24 cellular contexts compared by ENCODE assay signal in genomic region chr1:198400063-198400462, GRCh38.
"Had no signal": no experiment of that assay in that cellular context is flagged by ENCODE, and none has a peak within 500 bp of the region (broad histone marks: within the 10 kb centered on the region; RNA-seq: fewer than 3 reads in every experiment).

No MANE protein-coding gene starts in this region.

- H3K36me3 ChIP-seq: colonic mucosa, esophagus muscularis mucosa, esophagus squamous epithelium, gastrocnemius medialis, gastroesophageal sphincter, heart left ventricle, heart right ventricle had no signal

- H3K4me1 ChIP-seq: colonic mucosa, esophagus muscularis mucosa, esophagus squamous epithelium, foreskin keratinocyte, gastrocnemius medialis, gastroesophageal sphincter, heart left ventricle, heart right ventricle had no signal

- ATAC-seq: effector memory CD8-positive, alpha-beta T cell; esophagus mucosa; foreskin keratinocyte; gastrocnemius medialis; gastroesophageal sphincter; heart left ventricle; heart right ventricle had no signal

- DNase-seq: colonic mucosa; cortex of kidney; dermis blood vessel endothelial cell; dorsolateral prefrontal cortex; effector CD4-positive, alpha-beta T cell; effector CD8-positive, alpha-beta T cell; effector memory CD4-positive, alpha-beta T cell; effector memory CD8-positive, alpha-beta T cell; endodermal cell; erythroblast; esophagus squamous epithelium; foreskin fibroblast; foreskin keratinocyte; foreskin melanocyte; gastrocnemius medialis; glutamatergic neuron; head of caudate nucleus; heart left ventricle; heart right ventricle had no signal

- H3K27ac ChIP-seq: colonic mucosa, coronary artery, dorsolateral prefrontal cortex, epithelial cell of prostate, esophagus muscularis mucosa, esophagus squamous epithelium, foreskin keratinocyte, gastrocnemius medialis, gastroesophageal sphincter, heart left ventricle, heart right ventricle had no signal

- H3K27me3 ChIP-seq: colonic mucosa, esophagus squamous epithelium, foreskin keratinocyte, gastrocnemius medialis had no signal

- H3K4me3 ChIP-seq: colonic mucosa, coronary artery, dorsolateral prefrontal cortex, esophagus muscularis mucosa, esophagus squamous epithelium, gastrocnemius medialis, gastroesophageal sphincter, heart left ventricle, heart right ventricle had no signal

- H3K9me3 ChIP-seq: colonic mucosa, esophagus muscularis mucosa, esophagus squamous epithelium, gastrocnemius medialis, heart right ventricle had no signal
